In genomic region chrX:126815816-126816215, GRCh38 we compare ENCODE assay signal across 31 cellular contexts. TPM values are rescaled to one million over a fixed set of nuclear protein-coding genes. Genes with fewer than 3 reads are reported as not detected.
"Had no signal": no experiment of that assay in that cellular context is flagged by ENCODE, and none has a peak within 500 bp of the region (broad histone marks: within the 10 kb centered on the region; RNA-seq: fewer than 3 reads in every experiment).

No MANE protein-coding gene starts in this region.

- H3K36me3 ChIP-seq: stomach, suprapubic skin, thoracic aorta, thyroid gland, tibial artery, tibial nerve, transverse colon, upper lobe of left lung, upper lobe of right lung, uterus, vagina had no signal

- DNase-seq: stimulated activated CD4-positive, alpha-beta T cell treated with anti-CD3 and anti-CD28 coated beads, Interleukin-2, amount 100 ng/mL, for 48 hours; stimulated activated CD4-positive, alpha-beta T cell treated with anti-CD3 and anti-CD28 coated beads, Interleukin-4, amount 100 ng/mL, for 1 hour; stimulated activated CD4-positive, alpha-beta T cell treated with anti-CD3 and anti-CD28 coated beads, Interleukin-4, amount 100 ng/mL, for 24 hours; stimulated activated CD4-positive, alpha-beta T cell treated with anti-CD3 and anti-CD28 coated beads, Interleukin-4, amount 100 ng/mL, for 4 hours; stimulated activated CD8-positive, alpha-beta memory T cell treated with anti-CD3 and anti-CD28 coated beads, Interleukin-4, amount 100 ng/mL, for 48 hours; stimulated activated naive B cell treated with anti-CD40 and anti-IgM and Interleukin-4, amounts not matched to agents 10 μg/mL and 1 μg/mL and 100 μg/mL, for 72 hours; stimulated activated naive CD4-positive, alpha-beta T cell; stimulated activated naive CD4-positive, alpha-beta T cell treated with Interleukin-2 at 50 U/mL for 16 hours; stimulated activated naive CD8-positive, alpha-beta T cell treated with anti-CD3 and anti-CD28 coated beads, Interleukin-15, amount 100 ng/mL, for 72 hours; stimulated activated naive CD8-positive, alpha-beta T cell treated with anti-CD3 and anti-CD28 coated beads, Interleukin-15, Interleukin-2, amounts not matched to agents 100 U/mL and 50 U/mL, for 24 hours; stomach; substantia nigra; testis; thyroid gland; tibial artery; transverse colon; trophoblast cell; upper lobe of left lung; upper lobe of right lung; uterus had no signal

- H3K4me3 ChIP-seq: stomach, suprapubic skin, testis, thoracic aorta, thyroid gland, tibial artery, tibial nerve, transverse colon, upper lobe of left lung, upper lobe of right lung, uterus, vagina had no signal

- FAIRE-seq: urothelium cell line had no signal

- H3K27ac ChIP-seq: stomach, suprapubic skin, testis, thoracic aorta, thyroid gland, tibial artery, tibial nerve, transverse colon, upper lobe of left lung, upper lobe of right lung, uterus, vagina had no signal

- H3K9me3 ChIP-seq: stomach, suprapubic skin, testis, thoracic aorta, thyroid gland, tibial artery, tibial nerve, transverse colon, upper lobe of left lung, upper lobe of right lung, uterus, vagina had no signal

- ATAC-seq: stimulated activated effector memory CD8-positive, alpha-beta T cell treated with anti-CD3 and anti-CD28 coated beads, Interleukin-12 subunit alpha, Interleukin-12 subunit beta, amount 100 ng/mL, for 72 hours; stimulated activated memory B cell treated with anti-CD40 and anti-IgM and Interleukin-4, amounts not matched to agents 10 μg/mL and 1 μg/mL and 100 μg/mL, for 72 hours; stimulated activated naive B cell treated with anti-CD40 and anti-IgM and Interleukin-4, amounts not matched to agents 10 μg/mL and 1 μg/mL and 100 μg/mL, for 72 hours; stimulated activated naive CD8-positive, alpha-beta T cell treated with anti-CD3 and anti-CD28 coated beads, Interleukin-15, amount 100 ng/mL, for 72 hours; stimulated activated naive CD8-positive, alpha-beta T cell treated with anti-CD3 and anti-CD28 coated beads, Interleukin-15, Interleukin-2, amounts not matched to agents 100 U/mL and 50 U/mL, for 24 hours; upper lobe of right lung had no signal

- H3K27me3 ChIP-seq: stomach, suprapubic skin, testis, thyroid gland, tibial artery, tibial nerve, transverse colon, upper lobe of left lung, upper lobe of right lung, uterus, vagina had no signal

- H3K4me1 ChIP-seq: stomach, suprapubic skin, testis, thyroid gland, tibial artery, tibial nerve, transverse colon, upper lobe of left lung, upper lobe of right lung, uterus, vagina had no signal

RNA-seq across cellular contexts. Expression of gene PRR32, which starts 3.7 kb away (rescaled TPM):
- total RNA-seq: stomach, subcutaneous adipose tissue, suprapubic skin, temporal lobe, testis, thoracic aorta, thyroid gland, tibial nerve, transverse colon, upper lobe of left lung, upper lobe of right lung, ureter, uterus, vagina had no signal
- polyA plus RNA-seq: stomach, urinary bladder had no signal
